In the genomic region with DNA sequence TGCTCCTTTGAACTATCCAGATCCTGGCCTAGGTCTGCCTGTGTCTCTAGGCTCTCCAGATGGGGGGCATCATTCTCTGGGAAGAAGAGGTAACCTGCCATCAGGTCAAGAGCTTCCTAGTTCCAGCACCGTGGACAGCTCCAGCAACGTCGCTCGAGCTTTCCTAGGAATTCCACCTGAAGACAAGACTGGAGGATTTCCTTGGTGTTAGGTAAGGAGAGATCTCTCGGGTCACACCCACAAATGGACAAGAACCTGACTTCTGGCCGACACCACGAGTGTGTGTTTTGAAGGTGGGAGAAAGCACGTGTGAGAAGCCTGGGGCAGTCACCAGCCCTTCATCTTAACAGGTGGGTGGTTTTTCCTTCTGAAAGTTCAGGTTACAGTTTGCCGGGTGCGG, we compare ENCODE assay signal across 1 cellular context.
TF ChIP-seq lines count a peak whose summit lies in the region.

No MANE protein-coding gene starts in this region.

TF ChIP-seq in HCT116, 20 proteins besides CTCF, POLR2A, EP300 and RAD21:
- TF ChIP-seq CBX3 (IDR thresholded peaks at IDR 0.05; ENCODE audit: low read depth), result no peak
- TF ChIP-seq, protein P1, sequence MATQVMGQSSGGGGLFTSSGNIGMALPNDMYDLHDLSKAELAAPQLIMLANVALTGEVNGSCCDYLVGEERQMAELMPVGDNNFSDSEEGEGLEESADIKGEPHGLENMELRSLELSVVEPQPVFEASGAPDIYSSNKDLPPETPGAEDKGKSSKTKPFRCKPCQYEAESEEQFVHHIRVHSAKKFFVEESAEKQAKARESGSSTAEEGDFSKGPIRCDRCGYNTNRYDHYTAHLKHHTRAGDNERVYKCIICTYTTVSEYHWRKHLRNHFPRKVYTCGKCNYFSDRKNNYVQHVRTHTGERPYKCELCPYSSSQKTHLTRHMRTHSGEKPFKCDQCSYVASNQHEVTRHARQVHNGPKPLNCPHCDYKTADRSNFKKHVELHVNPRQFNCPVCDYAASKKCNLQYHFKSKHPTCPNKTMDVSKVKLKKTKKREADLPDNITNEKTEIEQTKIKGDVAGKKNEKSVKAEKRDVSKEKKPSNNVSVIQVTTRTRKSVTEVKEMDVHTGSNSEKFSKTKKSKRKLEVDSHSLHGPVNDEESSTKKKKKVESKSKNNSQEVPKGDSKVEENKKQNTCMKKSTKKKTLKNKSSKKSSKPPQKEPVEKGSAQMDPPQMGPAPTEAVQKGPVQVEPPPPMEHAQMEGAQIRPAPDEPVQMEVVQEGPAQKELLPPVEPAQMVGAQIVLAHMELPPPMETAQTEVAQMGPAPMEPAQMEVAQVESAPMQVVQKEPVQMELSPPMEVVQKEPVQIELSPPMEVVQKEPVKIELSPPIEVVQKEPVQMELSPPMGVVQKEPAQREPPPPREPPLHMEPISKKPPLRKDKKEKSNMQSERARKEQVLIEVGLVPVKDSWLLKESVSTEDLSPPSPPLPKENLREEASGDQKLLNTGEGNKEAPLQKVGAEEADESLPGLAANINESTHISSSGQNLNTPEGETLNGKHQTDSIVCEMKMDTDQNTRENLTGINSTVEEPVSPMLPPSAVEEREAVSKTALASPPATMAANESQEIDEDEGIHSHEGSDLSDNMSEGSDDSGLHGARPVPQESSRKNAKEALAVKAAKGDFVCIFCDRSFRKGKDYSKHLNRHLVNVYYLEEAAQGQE (IDR thresholded peaks at IDR 0.05; ENCODE audit: low read depth), result peak; percentile 85
